ENCODE assay signal across 16 cellular contexts in genomic region chr5:158811350-158811749, GRCh38.
DNase-seq lines count a peak whose midpoint lies in the region; ATAC-seq, FAIRE-seq and TF ChIP-seq lines count a peak whose summit lies in the region.
"Had no signal": no experiment of that assay in that cellular context is flagged by ENCODE, and none has a peak within 500 bp of the region (broad histone marks: within the 10 kb centered on the region; RNA-seq: fewer than 3 reads in every experiment).

No MANE protein-coding gene starts in this region.

- H3K27ac Mint-ChIP-seq in naive B cell (peak overlapping the region in 5 of 6 donors; percentile 88 to 99 (median 95)), H9 (no peak overlapping the region)

- H2BK5ac ChIP-seq in H9 (ENCODE audit: insufficient read length, low read length) = no peak overlapping the region

- H2AK5ac ChIP-seq in H9 (ENCODE audit: insufficient read length, low read length) = no peak overlapping the region

- H3K9me3 Mint-ChIP-seq in naive B cell = peaks cover 0 to 2% (median 0%) of the 10 kb centered on the region in 7 donors
- H3K9me3 Mint-ChIP-seq in H9 = no peaks in the 10 kb centered on the region; a peak in 1 of 5 replicates

- peaks cover 13 to 25% of the 10 kb centered on the region in 2 donors for H3K36me3 Mint-ChIP-seq in naive B cell
- no peaks in the 10 kb centered on the region for H3K36me3 Mint-ChIP-seq in H9 (ENCODE audit: insufficient read depth in 1 of 3, low read depth in 3 of 3)

- no peak overlapping the region for H3K18ac ChIP-seq in H9 (ENCODE audit: insufficient read length, low read depth, low read length)

- H3K36me3 ChIP-seq in BE2C (no peaks in the 10 kb centered on the region), OCI-LY7 (ENCODE audit: insufficient read depth, low read length) (peaks cover 13% of the 10 kb centered on the region; the same call in 1 of the 2 replicates), gastrocnemius medialis (no peaks in the 10 kb centered on the region)
- H3K36me3 ChIP-seq: HAP-1 had no signal

- H3K4me3 Mint-ChIP-seq in naive B cell = peak overlapping the region in 3 of 8 donors; percentile 70 to 86 (median 77)
- H3K4me3 Mint-ChIP-seq in H9 = no peak overlapping the region

- TF ChIP-seq CTCF in BE2C (IDR thresholded peaks at IDR 0.05; ENCODE audit: low read depth, low read length) = peak; percentile 12; the same call in 1 of the 2 replicates
- TF ChIP-seq CTCF in OCI-LY7 (conservative IDR thresholded peaks at IDR 0.05; ENCODE audit: low read length) = peak; percentile 67
- TF ChIP-seq CTCF in H9 (conservative IDR thresholded peaks at IDR 0.05) = no peak
- no peak for TF ChIP-seq CTCF in gastrocnemius medialis (IDR thresholded peaks at IDR 0.05 in 4 of 5, conservative IDR thresholded peaks at IDR 0.05 in 1 of 5)

- CTCF ChIA-PET in OCI-LY7 (lab: Charles Lee; ENCODE audit: unreplicated experiment) = interaction anchor here (1.3 to 2.2 kb wide), 3 partner anchors 35 to 636 kb away, joined by 7 read pairs; no protein-coding TSS in a partner anchor

- intact Hi-C loops in OCI-LY7 (cut with micrococcal nuclease; ENCODE audit: unreplicated experiment) = loop anchor here (2.0 to 5.0 kb wide), 3 partner anchors 201 to 637 kb away; no protein-coding TSS in a partner anchor
- intact Hi-C loops in gastrocnemius medialis (cut with DNase I; ENCODE audit: low total_unique reads) = no loop called here

- no peak overlapping the region for H2BK12ac ChIP-seq in H9 (ENCODE audit: insufficient read length, low read depth, low read length)

- DNase-seq in BE2C = no peak
- DNase-seq in GM18507 (ENCODE audit: extremely low spot score, insufficient read length, low read depth) = no peak
- no peak for DNase-seq in OCI-LY7 (ENCODE audit: low spot score)
- DNase-seq in naive B cell = no peak
- no peak for DNase-seq in H9
- no peak for DNase-seq in T1000 (lab: John Stamatoyannopoulos, UW)
- no peak for DNase-seq in gastrocnemius medialis
- DNase-seq: CD4-positive, alpha-beta memory T cell; NCI-H2029 treated with DMSO at 0.1 percent for 48 hours; NCI-H446; SHP77 had no signal

- H3K27me3 Mint-ChIP-seq in naive B cell (no peaks in the 10 kb centered on the region), H9 (ENCODE audit: low read depth) (no peaks in the 10 kb centered on the region)

- FAIRE-seq in GM18507 (lab: Jason Lieb, UNC) = peak; percentile 58
- FAIRE-seq: A204.1, RCC 7860 had no signal

- H3K4ac ChIP-seq in H9 (ENCODE audit: low read depth, low read length) = no peak overlapping the region

- H3K27me3 ChIP-seq in BE2C (no peaks in the 10 kb centered on the region), H9 (ENCODE audit: insufficient read depth, low read length) (no peaks in the 10 kb centered on the region), gastrocnemius medialis (no peaks in the 10 kb centered on the region)

- POLR2A ChIA-PET in OCI-LY7 (lab: Charles Lee) = interaction anchor here (0.8 to 4.0 kb wide), 19 partner anchors 10 to 291 kb away, joined by 3 to 36 read pairs (median 7); no protein-coding TSS in a partner anchor

- no peak overlapping the region for H3K4me3 ChIP-seq in BE2C (ENCODE audit: low read depth, low read length)
- peak overlapping the region; percentile 44 for H3K4me3 ChIP-seq in OCI-LY7 (ENCODE audit: low read depth, low read length, poor library complexity, severe bottlenecking)
- H3K4me3 ChIP-seq in gastrocnemius medialis = no peak overlapping the region
- H3K4me3 ChIP-seq: HAP-1 had no signal

- H3K27ac ChIP-seq in OCI-LY7 (ENCODE audit: low read depth, low read length, poor library complexity, severe bottlenecking) (peak overlapping the region; percentile 94), H9 (ENCODE audit: insufficient read length, low read depth, low read length) (no peak overlapping the region), gastrocnemius medialis (peak overlapping the region in 1 of 4 donors; percentile 3)

- H4K5ac ChIP-seq in H9 (ENCODE audit: insufficient read length, low read depth, low read length) = no peak overlapping the region

- no peak overlapping the region for H3T11ph ChIP-seq in H9 (ENCODE audit: low read length)

- H2BK20ac ChIP-seq in H9 (ENCODE audit: low read depth, low read length, poor library complexity, severe bottlenecking) = no peak overlapping the region

- no peak overlapping the region for H2BK15ac ChIP-seq in H9 (ENCODE audit: low read depth, low read length)

- H3K4me2 ChIP-seq in OCI-LY7 (ENCODE audit: low read length) (peak overlapping the region; percentile 92), H9 (ENCODE audit: insufficient read depth, insufficient read length, low read length) (no peak overlapping the region)

- H3K23ac ChIP-seq in H9 (ENCODE audit: insufficient read length, low read depth, low read length) = no peak overlapping the region

- no peaks in the 10 kb centered on the region for H3K79me1 ChIP-seq in H9 (ENCODE audit: insufficient read depth, low read depth, low read length, poor library complexity, severe bottlenecking)

- no peak for ATAC-seq in naive B cell (ENCODE audit: low read depth in 2 of 2)
- no peak for ATAC-seq in activated CD4-positive, CD25-positive, alpha-beta regulatory T cell treated with anti-CD3 and anti-CD28 coated beads, Interleukin-2, amount 50 U/mL, for 24 hours
- ATAC-seq in gastrocnemius medialis = no peak
- ATAC-seq: SK-N-SH treated with all-trans-retinoic acid at 6 μM for 48 hours had no signal

- no CpG with 5 or more reads among the region's 4 CpGs for WGBS in H9 (ENCODE audit: extremely low coverage, insufficient read length, low lambda C conversion rate)

- no peaks in the 10 kb centered on the region for H3K9me3 ChIP-seq in BE2C
- H3K9me3 ChIP-seq in OCI-LY7 (ENCODE audit: low read length) = no peaks in the 10 kb centered on the region
- no peaks in the 10 kb centered on the region for H3K9me3 ChIP-seq in H9 (ENCODE audit: control insufficient read depth, low read depth, low read length)
- no peaks in the 10 kb centered on the region for H3K9me3 ChIP-seq in gastrocnemius medialis
- H3K9me3 ChIP-seq: HAP-1 had no signal

- in situ Hi-C loops in gastrocnemius medialis (cut with MboI; ENCODE audit: low sequenced_read_pairs in 4 of 4) = no loop called here

- no TSS peak for BruUV-seq in OCI-LY7 (replicated peaks; lab: Mats Ljungman, UMichigan)

- no peak overlapping the region for H4K91ac ChIP-seq in H9 (ENCODE audit: insufficient read length, low read depth, low read length)

- H3K23me2 ChIP-seq in H9 (ENCODE audit: insufficient read length, low read depth, low read length, poor library complexity, severe bottlenecking) = no peaks in the 10 kb centered on the region

- H4K20me1 ChIP-seq in OCI-LY7 (ENCODE audit: insufficient read depth, low read length) (no peaks in the 10 kb centered on the region), H9 (ENCODE audit: control insufficient read depth, insufficient read depth, insufficient read length) (no peaks in the 10 kb centered on the region)

- TF ChIP-seq POLR2A in gastrocnemius medialis (IDR thresholded peaks at IDR 0.05) = no peak

- H3K4me1 Mint-ChIP-seq in naive B cell (peaks cover 85 to 91% (median 89%) of the 10 kb centered on the region in 3 donors), H9 (peaks cover 10 to 20% of the 10 kb centered on the region in 2 experiments)

- H3K4me1 ChIP-seq in BE2C = peaks cover 20% of the 10 kb centered on the region
- peaks cover 85% of the 10 kb centered on the region for H3K4me1 ChIP-seq in OCI-LY7 (ENCODE audit: insufficient read depth, low read length, poor library complexity, severe bottlenecking)
- H3K4me1 ChIP-seq in H9 (ENCODE audit: insufficient read depth, low read length) = peaks cover 2% of the 10 kb centered on the region; the same call in 1 of the 2 replicates
- peaks cover 0 to 4% of the 10 kb centered on the region in 2 donors for H3K4me1 ChIP-seq in gastrocnemius medialis
- H3K4me1 ChIP-seq: HAP-1 had no signal

- no peak overlapping the region for H3K9ac ChIP-seq in H9 (ENCODE audit: extremely low read depth, insufficient read length, low read length)

- H2AFZ ChIP-seq in OCI-LY7 (ENCODE audit: low read length) (no peak overlapping the region), H9 (ENCODE audit: low read length) (no peak overlapping the region)

- H3K9me2 ChIP-seq in OCI-LY7 (ENCODE audit: insufficient read depth, low read length) = no peaks in the 10 kb centered on the region

- no peak overlapping the region for H3K14ac ChIP-seq in H9 (ENCODE audit: insufficient read depth, low read length)

- no peak overlapping the region for H3K56ac ChIP-seq in H9 (ENCODE audit: insufficient read length, low read depth, low read length)

- H4K8ac ChIP-seq in H9 (replicated peaks; ENCODE audit: insufficient read length, low read depth, low read length) = no peak overlapping the region

- H3K79me2 ChIP-seq in OCI-LY7 (ENCODE audit: insufficient read depth, low read depth, low read length) (peaks cover 23% of the 10 kb centered on the region; the same call in 1 of the 2 replicates), H9 (ENCODE audit: insufficient read depth, low read length) (no peaks in the 10 kb centered on the region)

- H2BK120ac ChIP-seq in H9 (ENCODE audit: low read depth, low read length, poor library complexity, severe bottlenecking) = no peak overlapping the region

Comparison
In these comparisons a context has a peak if more than half of its experiments do, and no peak if none do; other contexts are left out.
1. CTCF ChIP-seq: peak in BE2C (single experiment) and OCI-LY7 (single experiment); none in H9 (single experiment) and gastrocnemius medialis (0 of 5).
2. H3K27ac Mint-ChIP-seq: peak in naive B cell (5 of 6); none in H9 (0 of 3).